Comparison of ENCODE assay signal across 30 cellular contexts in genomic region chr17:30357476-30357875, GRCh38. TPM values are rescaled to one million over a fixed set of nuclear protein-coding genes. Genes with fewer than 3 reads are reported as not detected.
A peak's percentile ranks its signal among the peaks of the same experiment; 100 is the strongest.
DNase-seq lines count a peak whose midpoint lies in the region; ATAC-seq, FAIRE-seq and TF ChIP-seq lines count a peak whose summit lies in the region.
"Had no signal": no experiment of that assay in that cellular context is flagged by ENCODE, and none has a peak within 500 bp of the region (broad histone marks: within the 10 kb centered on the region; RNA-seq: fewer than 3 reads in every experiment).

No MANE protein-coding gene starts in this region.

- H4K20me1 ChIP-seq in hepatocyte (ENCODE audit: insufficient read depth, poor library complexity, severe bottlenecking), result no peaks in the 10 kb centered on the region
- H4K20me1 ChIP-seq: BLaER1 had no signal

- H3K79me2 ChIP-seq in hepatocyte, result no peaks in the 10 kb centered on the region

- ATAC-seq in HG03354 (IDR thresholded peaks at IDR 0.05; ENCODE audit: poor library complexity, severe bottlenecking, unreplicated experiment) (no peak), heart right ventricle (no peak), GM21390 (IDR thresholded peaks at IDR 0.05; ENCODE audit: unreplicated experiment) (no peak)

- H3K4me1 ChIP-seq in hepatocyte (ENCODE audit: insufficient read depth), result peaks cover 8% of the 10 kb centered on the region
- H3K4me1 ChIP-seq in small intestine (ENCODE audit: control insufficient read depth in 2 of 2, insufficient read depth in 1 of 2, low read depth in 1 of 2, low read length in 1 of 2), result peaks cover 0 to 2% of the 10 kb centered on the region in 2 donors
- H3K4me1 ChIP-seq in heart right ventricle, result peaks cover 0 to 19% (median 0%) of the 10 kb centered on the region in 9 donors
- H3K4me1 ChIP-seq: BE2C, BLaER1 had no signal

- H3K27ac ChIP-seq in hepatocyte (peak overlapping the region; percentile 18), small intestine (ENCODE audit: low read depth in 1 of 2, low read length in 1 of 2) (no peak overlapping the region), heart right ventricle (no peak overlapping the region)
- H3K27ac ChIP-seq: BLaER1 had no signal

- no peak overlapping the region for H3K4me3 ChIP-seq in hepatocyte
- H3K4me3 ChIP-seq in small intestine (ENCODE audit: low read depth in 1 of 2, low read length in 2 of 2), result no peak overlapping the region
- H3K4me3 ChIP-seq in heart right ventricle, result no peak overlapping the region
- H3K4me3 ChIP-seq: BLaER1 had no signal

- H3K9me3 ChIP-seq in hepatocyte (ENCODE audit: low read depth), result no peaks in the 10 kb centered on the region
- H3K9me3 ChIP-seq in small intestine (ENCODE audit: control insufficient read depth, low read depth), result no peaks in the 10 kb centered on the region
- H3K9me3 ChIP-seq in heart right ventricle, result peaks cover 0 to 17% (median 10%) of the 10 kb centered on the region in 11 donors
- H3K9me3 ChIP-seq: BE2C had no signal

- H3K27me3 ChIP-seq in hepatocyte, result no peaks in the 10 kb centered on the region
- peaks cover 0 to 1% of the 10 kb centered on the region in 2 donors for H3K27me3 ChIP-seq in small intestine (ENCODE audit: control insufficient read depth in 2 of 2, insufficient read depth in 2 of 2, low read length in 2 of 2)
- no peaks in the 10 kb centered on the region for H3K27me3 ChIP-seq in heart right ventricle
- H3K27me3 ChIP-seq: BE2C, BLaER1 had no signal

- peak overlapping the region; percentile 24 for H3K4me2 ChIP-seq in hepatocyte
- H3K4me2 ChIP-seq: BLaER1 had no signal

- TF ChIP-seq CTCF in hepatocyte (IDR thresholded peaks at IDR 0.05; ENCODE audit: poor library complexity) (no peak), heart right ventricle (IDR thresholded peaks at IDR 0.05) (no peak)

- H2AFZ ChIP-seq in hepatocyte, result no peak overlapping the region

- no peak for FAIRE-seq in small intestine (lab: Jason Lieb, UNC)
- FAIRE-seq: A204.1, G401.6, GM12891, GM19239 had no signal

- H3K9me2 ChIP-seq in hepatocyte (replicated peaks; ENCODE audit: insufficient read depth), result no peaks in the 10 kb centered on the region

- intact Hi-C loops in heart right ventricle (cut with DNase I), result no loop called here

- DNase-seq in EH (ENCODE audit: low read depth), result peak; percentile 29
- DNase-seq in M059J (ENCODE audit: low read depth), result peak; percentile 21
- DNase-seq in hepatocyte (ENCODE audit: low spot score), result no peak
- DNase-seq in small intestine, result peak; percentile 51
- DNase-seq in heart right ventricle, result no peak
- DNase-seq: 8988T; ACHN; BE2C; C1 segment of cervical spinal cord; CD4-positive, alpha-beta memory T cell; CD4-positive, CD25-positive, alpha-beta regulatory T cell; CD8-positive, alpha-beta memory T cell; COR-L47; DMS 273 treated with DMSO at 0.1 percent for 48 hours; DMS153; DMS53; DMS79; DND-41; GF-D8 had no signal

- H3K36me3 ChIP-seq in hepatocyte (replicated peaks; ENCODE audit: insufficient read depth, low read depth), result no peaks in the 10 kb centered on the region
- H3K36me3 ChIP-seq in small intestine (ENCODE audit: control insufficient read depth in 2 of 2, insufficient read depth in 2 of 2, low read length in 2 of 2), result no peaks in the 10 kb centered on the region
- no peaks in the 10 kb centered on the region for H3K36me3 ChIP-seq in heart right ventricle
- H3K36me3 ChIP-seq: BE2C, BLaER1 had no signal

RNA-seq across cellular contexts. Expression of gene CPD, which starts 21.3 kb away (rescaled TPM):
- total RNA-seq in M059J (2014; rRNA removed; shearing (Covaris generic)), result 29.6 and 52.3 TPM in 2 replicates
- total RNA-seq in hepatocyte (80.6 and 87.3 TPM in 2 replicates), heart right ventricle (10 to 100 TPM; 20.4 to 44.0 (median 23.0) TPM)
- polyA plus RNA-seq in hepatocyte (20.7 and 22.2 TPM in 2 replicates), small intestine (10 to 100 TPM in 2 of 3 donors, 1 to 10 TPM in 1; 6.2 to 16.7 (median 10.1) TPM), heart right ventricle (10 to 100 TPM in 1 of 2 donors, 1 to 10 TPM in 1; 4.2 to 14.3 TPM)

RNA-seq across cellular contexts. Expression of gene TMIGD1, which starts 23.6 kb away (rescaled TPM):
- total RNA-seq in M059J (2014; rRNA removed; shearing (Covaris generic)), result not detected in 2 replicates
- total RNA-seq in hepatocyte (3.2 and 3.3 TPM in 2 replicates), heart right ventricle (not detected)
- polyA plus RNA-seq in hepatocyte (1.3 and 2.5 TPM in 2 replicates), small intestine (1 to 10 TPM in 1 of 3 donors, under 1 TPM in 2; 0.13 to 1.8 (median 0.54) TPM), heart right ventricle (not detected)
- total RNA-seq: A673; CD4-positive, alpha-beta memory T cell; CD4-positive, CD25-positive, alpha-beta regulatory T cell; CD8-positive, alpha-beta memory T cell; Daoy had no signal
- polyA plus RNA-seq: AG04450; CD14-positive monocyte; CD4-positive, alpha-beta memory T cell; CD4-positive, CD25-positive, alpha-beta regulatory T cell; CD8-positive, alpha-beta memory T cell had no signal

Comparison
In these comparisons a context has a peak if more than half of its experiments do, and no peak if none do; other contexts are left out.
1. DNase-seq: peak in EH (single experiment), M059J (single experiment) and small intestine (single experiment); none in hepatocyte (single experiment) and heart right ventricle (0 of 2).